7 cellular contexts compared by ENCODE assay signal in genomic region chr20:11544029-11544678, GRCh38.
A peak's percentile ranks its signal among the peaks of the same experiment; 100 is the strongest.
DNase-seq lines count a peak whose midpoint lies in the region; ATAC-seq and TF ChIP-seq lines count a peak whose summit lies in the region.

No MANE protein-coding gene starts in this region.

- no peak for TF ChIP-seq EP300 in ovary (IDR thresholded peaks at IDR 0.05)

- peaks cover 3% of the 10 kb centered on the region; the same call in 2 of the 3 replicates for H3K9me3 Mint-ChIP-seq in GM23338

- no peaks in the 10 kb centered on the region for H3K27me3 Mint-ChIP-seq in GM23338 (ENCODE audit: insufficient read depth, low read depth, poor library complexity)

- no peak overlapping the region for H3K27ac ChIP-seq in GM23338 (ENCODE audit: low read depth)
- no peak overlapping the region for H3K27ac ChIP-seq in SK-N-MC
- no peak overlapping the region for H3K27ac ChIP-seq in ovary

- H3K79me2 ChIP-seq in GM23338 (replicated peaks; ENCODE audit: insufficient read depth), result no peaks in the 10 kb centered on the region

- H3K4me1 ChIP-seq in GM23338 (ENCODE audit: insufficient read depth), result peaks cover 23% of the 10 kb centered on the region
- no peaks in the 10 kb centered on the region for H3K4me1 ChIP-seq in ovary (ENCODE audit: insufficient read depth)

- no peak overlapping the region for H3K4me3 ChIP-seq in GM23338
- H3K4me3 ChIP-seq in SK-N-MC, result peak overlapping the region; percentile 31; the same call in 1 of the 2 replicates
- no peak overlapping the region for H3K4me3 ChIP-seq in fibroblast of pulmonary artery (replicated peaks; ENCODE audit: low read depth, low read length)
- no peak overlapping the region for H3K4me3 ChIP-seq in ovary

- no peak overlapping the region for H3K4me3 Mint-ChIP-seq in GM23338

- intact Hi-C loops in ovary (cut with DNase I), result loop anchor here in 2 of 4 donors (10.0 kb wide), 3 partner anchors 989 to 1929 kb away; no protein-coding TSS in a partner anchor

- H3F3A ChIP-seq in GM23338 (replicated peaks; ENCODE audit: low read depth), result peaks cover 7% of the 10 kb centered on the region

- TF ChIP-seq CTCF in GM23338 (conservative IDR thresholded peaks at IDR 0.05; ENCODE audit: low read depth in 2 of 2) (peak; percentile 71 to 86), fibroblast of pulmonary artery (IDR thresholded peaks at IDR 0.05; ENCODE audit: low read length, missing control alignments) (peak; percentile 50), ovary (IDR thresholded peaks at IDR 0.05) (peak; percentile 41 to 71 (median 65))

- 8 to 21% (median 8%) methylated on average over 10 of the region's 10 CpGs for WGBS in ovary, 3 donors

- H3K9me3 ChIP-seq in SK-N-MC (ENCODE audit: low read depth, low read length) (no peaks in the 10 kb centered on the region), ovary (no peaks in the 10 kb centered on the region)

- H3K4me2 ChIP-seq in GM23338, result no peak overlapping the region

- peaks cover 24% of the 10 kb centered on the region for H3K4me1 Mint-ChIP-seq in GM23338

- no peaks in the 10 kb centered on the region for H4K20me1 ChIP-seq in GM23338 (replicated peaks; ENCODE audit: insufficient read depth)

- no peaks in the 10 kb centered on the region for H3K9me2 ChIP-seq in GM23338 (ENCODE audit: insufficient read depth)

- ATAC-seq in GM23338, result peak; percentile 71
- no peak for ATAC-seq in HG03565 (IDR thresholded peaks at IDR 0.05; ENCODE audit: unreplicated experiment)

- no peaks in the 10 kb centered on the region for H3K36me3 ChIP-seq in GM23338 (ENCODE audit: insufficient read depth)
- H3K36me3 ChIP-seq in SK-N-MC (ENCODE audit: insufficient read depth, low read length), result no peaks in the 10 kb centered on the region
- H3K36me3 ChIP-seq in ovary, result no peaks in the 10 kb centered on the region

- H3K9ac ChIP-seq in SK-N-MC (ENCODE audit: insufficient read length), result no peak overlapping the region

- no peak overlapping the region for H3K27ac Mint-ChIP-seq in GM23338

- no peak for TF ChIP-seq POLR2A in ovary (IDR thresholded peaks at IDR 0.05)

- peak overlapping the region; percentile 0; the same call in 1 of the 2 replicates for H2AFZ ChIP-seq in GM23338

- H3K36me3 Mint-ChIP-seq in GM23338 (ENCODE audit: low read depth), result peaks cover 3% of the 10 kb centered on the region; the same call in 2 of the 3 replicates

- H3K27me3 ChIP-seq in GM23338 (ENCODE audit: insufficient read depth), result no peaks in the 10 kb centered on the region
- H3K27me3 ChIP-seq in ovary, result no peaks in the 10 kb centered on the region

- DNase-seq in GM04504 (ENCODE audit: low read depth), result peak; percentile 44
- DNase-seq in GM23338 (ENCODE audit: low spot score), result peak; percentile 87
- DNase-seq in NAMALWA (ENCODE audit: low spot score), result peak; percentile 73
- peak; percentile 75 for DNase-seq in SK-N-MC (ENCODE audit: low read depth, low spot score)
- peak; percentile 87 for DNase-seq in fibroblast of pulmonary artery (ENCODE audit: low read depth)
- peak in 1 of 5 donors; percentile 44 for DNase-seq in ovary

TF ChIP-seq in GM23338, 12 proteins besides CTCF, POLR2A, EP300 and RAD21 (continues in another document):
- TF ChIP-seq EZH2 (IDR thresholded peaks at IDR 0.05; ENCODE audit: low read depth, unreplicated experiment), result no peak
- TF ChIP-seq, protein P1, sequence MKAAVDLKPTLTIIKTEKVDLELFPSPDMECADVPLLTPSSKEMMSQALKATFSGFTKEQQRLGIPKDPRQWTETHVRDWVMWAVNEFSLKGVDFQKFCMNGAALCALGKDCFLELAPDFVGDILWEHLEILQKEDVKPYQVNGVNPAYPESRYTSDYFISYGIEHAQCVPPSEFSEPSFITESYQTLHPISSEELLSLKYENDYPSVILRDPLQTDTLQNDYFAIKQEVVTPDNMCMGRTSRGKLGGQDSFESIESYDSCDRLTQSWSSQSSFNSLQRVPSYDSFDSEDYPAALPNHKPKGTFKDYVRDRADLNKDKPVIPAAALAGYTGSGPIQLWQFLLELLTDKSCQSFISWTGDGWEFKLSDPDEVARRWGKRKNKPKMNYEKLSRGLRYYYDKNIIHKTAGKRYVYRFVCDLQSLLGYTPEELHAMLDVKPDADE (IDR thresholded peaks at IDR 0.05), result no peak
- no peak for TF ChIP-seq CREB1 (CRISPR knock-in tag; IDR thresholded peaks at IDR 0.05; ENCODE audit: low read depth)
- TF ChIP-seq JUNB (IDR thresholded peaks at IDR 0.05; ENCODE audit: unreplicated experiment), result no peak
- no peak for TF ChIP-seq EZH2phosphoT487 (IDR thresholded peaks at IDR 0.05; ENCODE audit: unreplicated experiment)
- no peak for TF ChIP-seq NANOG (IDR thresholded peaks at IDR 0.05; ENCODE audit: borderline replicate concordance)
- TF ChIP-seq STAT1 (IDR thresholded peaks at IDR 0.05; ENCODE audit: unreplicated experiment), result no peak
- TF ChIP-seq REST (IDR thresholded peaks at IDR 0.05; ENCODE audit: unreplicated experiment), result no peak
- no peak for TF ChIP-seq POLR2AphosphoS5 (IDR thresholded peaks at IDR 0.05; ENCODE audit: low read depth)
